Comparison of ENCODE assay signal across 16 cellular contexts in genomic region chr9:98584059-98584458, GRCh38.
A peak's percentile ranks its signal among the peaks of the same experiment; 100 is the strongest.
DNase-seq lines count a peak whose midpoint lies in the region; ATAC-seq, FAIRE-seq and TF ChIP-seq lines count a peak whose summit lies in the region.
"Had no signal": no experiment of that assay in that cellular context is flagged by ENCODE, and none has a peak within 500 bp of the region (broad histone marks: within the 10 kb centered on the region; RNA-seq: fewer than 3 reads in every experiment).

No MANE protein-coding gene starts in this region.

- peaks cover 29% of the 10 kb centered on the region for H3K27me3 ChIP-seq in astrocyte (ENCODE audit: insufficient read depth, low read length)

- H3K4me3 ChIP-seq in GM12865 (ENCODE audit: low read depth, low read length) (no peak overlapping the region), astrocyte (ENCODE audit: insufficient read depth, low read depth, low read length) (no peak overlapping the region)
- H3K4me3 ChIP-seq: smooth muscle cell, thoracic aorta had no signal

- no peak overlapping the region for H3K27ac ChIP-seq in astrocyte (ENCODE audit: low read depth, low read length)
- H3K27ac ChIP-seq: thoracic aorta had no signal

- H3K4me1 ChIP-seq in astrocyte (ENCODE audit: insufficient read depth, low read length), result no peaks in the 10 kb centered on the region

- H3K4me2 ChIP-seq in astrocyte (ENCODE audit: low read length), result no peak overlapping the region
- H3K4me2 ChIP-seq: smooth muscle cell had no signal

- H4K20me1 ChIP-seq in astrocyte (ENCODE audit: insufficient read depth, low read length), result no peaks in the 10 kb centered on the region

- peak overlapping the region; percentile 48 for H3K27ac Mint-ChIP-seq in astrocyte (ENCODE audit: unreplicated experiment)
- H3K27ac Mint-ChIP-seq: activated naive CD8-positive, alpha-beta T cell treated with anti-CD3 and anti-CD28 coated beads, Interleukin-2, amount 10 ng/mL, durations not matched to agents 7 days and 5 days; memory B cell had no signal

- no peaks in the 10 kb centered on the region for H3K36me3 ChIP-seq in astrocyte (ENCODE audit: insufficient read depth, low read length)
- H3K36me3 ChIP-seq: thoracic aorta had no signal

- H2AFZ ChIP-seq in astrocyte (ENCODE audit: low read depth, low read length), result no peak overlapping the region

- DNase-seq in GM12865 (ENCODE audit: low read depth) (peak; percentile 72), astrocyte (ENCODE audit: low read depth) (no peak), 8988T (no peak), HT-29 (ENCODE audit: low spot score) (no peak), head of caudate nucleus (no peak)
- DNase-seq: activated naive CD8-positive, alpha-beta T cell treated with anti-CD3 and anti-CD28 coated beads, Interleukin-2, amount 10 ng/mL, durations not matched to agents 7 days and 5 days; cortex of kidney; GDM1 had no signal

- peaks cover 3% of the 10 kb centered on the region for H3K4me1 Mint-ChIP-seq in astrocyte (ENCODE audit: low read depth, unreplicated experiment)
- H3K4me1 Mint-ChIP-seq: memory B cell had no signal

- intact Hi-C loops in head of caudate nucleus (cut with DNase I), result no loop called here

- no peaks in the 10 kb centered on the region for H3K79me2 ChIP-seq in astrocyte (ENCODE audit: insufficient read depth, low read length)

- H3K36me3 Mint-ChIP-seq in astrocyte (ENCODE audit: low read depth, unreplicated experiment), result no peaks in the 10 kb centered on the region
- H3K36me3 Mint-ChIP-seq: activated naive CD8-positive, alpha-beta T cell treated with anti-CD3 and anti-CD28 coated beads, Interleukin-2, amount 10 ng/mL, durations not matched to agents 7 days and 5 days; memory B cell had no signal

- ATAC-seq in GM18870 (IDR thresholded peaks at IDR 0.05; ENCODE audit: unreplicated experiment) (peak; percentile 69), HG03354 (IDR thresholded peaks at IDR 0.05; ENCODE audit: poor library complexity, severe bottlenecking, unreplicated experiment) (peak; percentile 88), GM18873 (IDR thresholded peaks at IDR 0.05; ENCODE audit: low FRiP score, unreplicated experiment) (no peak)
- ATAC-seq: HCT116, Panc1 had no signal

- H3K9ac ChIP-seq in astrocyte (ENCODE audit: low read length), result no peak overlapping the region

- TF ChIP-seq CTCF in GM12865 (IDR thresholded peaks at IDR 0.05; ENCODE audit: insufficient read depth, low read depth, low read length, missing control alignments), result no peak
- no peak for TF ChIP-seq CTCF in astrocyte (IDR thresholded peaks at IDR 0.05; ENCODE audit: insufficient read depth, low read depth, low read length)

- no peak overlapping the region for H3K4me3 Mint-ChIP-seq in astrocyte (ENCODE audit: unreplicated experiment)
- H3K4me3 Mint-ChIP-seq: activated naive CD8-positive, alpha-beta T cell treated with anti-CD3 and anti-CD28 coated beads, Interleukin-2, amount 10 ng/mL, durations not matched to agents 7 days and 5 days; memory B cell had no signal

- no peak for FAIRE-seq in astrocyte (lab: Jason Lieb, UNC)

- peaks cover 2% of the 10 kb centered on the region for H3K9me3 Mint-ChIP-seq in astrocyte (ENCODE audit: unreplicated experiment)
- H3K9me3 Mint-ChIP-seq: activated naive CD8-positive, alpha-beta T cell treated with anti-CD3 and anti-CD28 coated beads, Interleukin-2, amount 10 ng/mL, durations not matched to agents 7 days and 5 days; memory B cell had no signal

- peaks cover 2% of the 10 kb centered on the region for H3K9me3 ChIP-seq in astrocyte (ENCODE audit: insufficient read depth, low read depth, low read length)
- H3K9me3 ChIP-seq: thoracic aorta had no signal

- H3K27me3 Mint-ChIP-seq in astrocyte (ENCODE audit: low read depth, unreplicated experiment), result peaks cover 55% of the 10 kb centered on the region
